9 cellular contexts compared by ENCODE assay signal in the genomic region with DNA sequence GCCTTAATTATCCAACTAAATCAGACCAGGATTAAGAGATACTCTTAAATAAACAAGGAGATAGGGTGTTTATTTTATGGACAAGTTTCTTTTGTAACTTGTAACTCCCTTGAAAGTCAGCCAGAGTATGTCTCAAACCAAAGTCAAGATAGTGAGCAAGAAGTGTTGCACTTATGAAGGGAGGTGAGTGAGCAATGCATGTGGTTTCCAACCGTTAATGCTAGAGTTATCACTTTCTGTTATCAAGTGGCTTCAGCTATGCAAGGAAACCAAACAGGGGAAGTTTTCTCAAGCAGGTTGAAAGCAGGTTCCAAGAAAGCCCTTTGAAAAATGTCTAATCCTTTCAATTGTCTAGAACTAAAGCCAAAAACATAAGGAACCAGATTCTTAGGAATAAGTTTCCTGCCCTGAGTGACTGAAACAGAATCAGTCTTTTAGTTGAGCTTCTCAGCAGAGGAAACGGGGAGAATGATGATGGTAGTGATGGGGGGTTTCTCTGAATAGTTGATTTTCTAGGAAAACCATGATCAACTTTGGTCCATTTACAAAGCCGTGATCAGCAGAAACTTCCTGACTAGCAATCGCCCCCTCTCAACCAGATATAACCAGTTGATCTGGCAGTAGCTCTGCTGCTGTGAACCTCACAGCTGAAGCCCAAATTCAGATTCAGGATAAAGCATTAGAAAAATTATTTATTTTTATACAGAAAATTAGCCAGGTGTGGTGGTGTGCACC.
DNase-seq lines count a peak whose midpoint lies in the region; ATAC-seq, FAIRE-seq and TF ChIP-seq lines count a peak whose summit lies in the region.
"Had no signal": no experiment of that assay in that cellular context is flagged by ENCODE, and none has a peak within 500 bp of the region (broad histone marks: within the 10 kb centered on the region; RNA-seq: fewer than 3 reads in every experiment).

No MANE protein-coding gene starts in this region.

- H3K36me3 ChIP-seq in lung (ENCODE audit: control insufficient read depth in 2 of 2, insufficient read depth in 2 of 2, low read length in 2 of 2) = no peaks in the 10 kb centered on the region
- H3K36me3 ChIP-seq: breast epithelium had no signal

- peak; percentile 41 for ATAC-seq in HG02938 (IDR thresholded peaks at IDR 0.05; ENCODE audit: unreplicated experiment)
- peak; percentile 80 for ATAC-seq in lung (ENCODE audit: insufficient read depth, low FRiP score)
- ATAC-seq in HG02610 (IDR thresholded peaks at IDR 0.05; ENCODE audit: unreplicated experiment) = no peak

- peak; percentile 93 for FAIRE-seq in GM18507 (lab: Jason Lieb, UNC)

- H3K4me1 ChIP-seq in lung (ENCODE audit: control insufficient read depth in 2 of 2, insufficient read depth in 2 of 2, low read length in 2 of 2) = no peaks in the 10 kb centered on the region
- H3K4me1 ChIP-seq: breast epithelium had no signal

- no peak overlapping the region for H3K27ac ChIP-seq in lung (ENCODE audit: low read depth in 1 of 2, low read length in 1 of 2)
- H3K27ac ChIP-seq: breast epithelium had no signal

- DNase-seq in GM18507 (ENCODE audit: extremely low spot score, insufficient read length, low read depth) (no peak), SKM-1 (lab: John Stamatoyannopoulos, UW; ENCODE audit: unreplicated experiment) (peak; percentile 37), lung (ENCODE audit: low spot score) (no peak), NCI-H1694 (lab: John Stamatoyannopoulos, UW) (no peak)
- DNase-seq in activated CD4-positive, alpha-beta T cell treated with anti-CD3 and anti-CD28 coated beads, Interleukin-2, amount 50 U/mL, for 48 hours = no peak
- DNase-seq: NCI-H2227 treated with DMSO at 0.1 percent for 48 hours had no signal

- no peak for TF ChIP-seq CTCF in lung (IDR thresholded peaks at IDR 0.05; ENCODE audit: control extremely low read depth, extremely low read depth)

- 21 to 42% methylated on average over 4 of the region's 4 CpGs for WGBS in lung, 2 donors

- H3K9me3 ChIP-seq in lung (ENCODE audit: control insufficient read depth in 2 of 2, insufficient read depth in 1 of 2, low read length in 1 of 2) = no peaks in the 10 kb centered on the region
- H3K9me3 ChIP-seq: breast epithelium had no signal

- H3K27me3 ChIP-seq in lung (ENCODE audit: control insufficient read depth, insufficient read depth) = no peaks in the 10 kb centered on the region
- H3K27me3 ChIP-seq: breast epithelium had no signal

- no peak overlapping the region for H3K4me3 ChIP-seq in lung
- H3K4me3 ChIP-seq: breast epithelium had no signal
